9 cellular contexts compared by ENCODE assay signal in genomic region chr9:3331801-3332200, GRCh38.
DNase-seq lines count a peak whose midpoint lies in the region; ATAC-seq and TF ChIP-seq lines count a peak whose summit lies in the region.
"Had no signal": no experiment of that assay in that cellular context is flagged by ENCODE, and none has a peak within 500 bp of the region (broad histone marks: within the 10 kb centered on the region; RNA-seq: fewer than 3 reads in every experiment).

No MANE protein-coding gene starts in this region.

- 80 to 83% (median 81%) methylated on average over 2 of the region's 2 CpGs for WGBS in ovary, 3 donors

- no peak for TF ChIP-seq POLR2A in ovary (IDR thresholded peaks at IDR 0.05)

- H3K4me3 ChIP-seq in WERI-Rb-1 (ENCODE audit: low read depth, low read length) (no peak overlapping the region), lower lobe of right lung (no peak overlapping the region), ovary (no peak overlapping the region)

- ATAC-seq in lower lobe of right lung: no peak

- no peaks in the 10 kb centered on the region for H3K36me3 ChIP-seq in WERI-Rb-1
- H3K36me3 ChIP-seq in lower lobe of right lung: no peaks in the 10 kb centered on the region
- H3K36me3 ChIP-seq in ovary: no peaks in the 10 kb centered on the region

- TF ChIP-seq CTCF in HFFc6 (IDR thresholded peaks at IDR 0.05) (peak; percentile 33), WERI-Rb-1 (IDR thresholded peaks at IDR 0.05; ENCODE audit: low read depth, low read length) (peak; percentile 46), lower lobe of right lung (IDR thresholded peaks at IDR 0.05) (peak; percentile 13), ovary (IDR thresholded peaks at IDR 0.05) (no peak)

- DNase-seq in NCI-H146 (lab: John Stamatoyannopoulos, UW) (peak; percentile 15), NCI-H146 treated with DMSO at 0.1 percent for 48 hours (lab: John Stamatoyannopoulos, UW; ENCODE audit: unreplicated experiment) (no peak), HFFc6 (no peak), WERI-Rb-1 (no peak), lower lobe of right lung (no peak), NCI-H774 (lab: John Stamatoyannopoulos, UW) (no peak), ovary (no peak), DMS153 (lab: John Stamatoyannopoulos, UW) (no peak)
- DNase-seq: NCI-H2227 treated with DMSO at 0.1 percent for 48 hours had no signal

- H3K4me1 ChIP-seq in lower lobe of right lung (peaks cover 12% of the 10 kb centered on the region), ovary (ENCODE audit: insufficient read depth) (no peaks in the 10 kb centered on the region)

- intact Hi-C loops in lower lobe of right lung (cut with DNase I): no loop called here
- intact Hi-C loops in ovary (cut with DNase I): no loop called here

- no peak overlapping the region for H3K27ac ChIP-seq in WERI-Rb-1
- no peak overlapping the region for H3K27ac ChIP-seq in lower lobe of right lung
- no peak overlapping the region for H3K27ac ChIP-seq in ovary

- no peak for TF ChIP-seq EP300 in ovary (IDR thresholded peaks at IDR 0.05)

- H3K27me3 Mint-ChIP-seq in HFFc6 (ENCODE audit: insufficient read depth): peaks cover 1% of the 10 kb centered on the region; the same call in 1 of the 2 replicates

- H3K27ac Mint-ChIP-seq in HFFc6: no peak overlapping the region

- H3K9me3 Mint-ChIP-seq in HFFc6: no peaks in the 10 kb centered on the region

- H3K36me3 Mint-ChIP-seq in HFFc6 (ENCODE audit: low read depth): no peaks in the 10 kb centered on the region

- no peak overlapping the region for H3K4me3 Mint-ChIP-seq in HFFc6

- H3K9me3 ChIP-seq in WERI-Rb-1 (ENCODE audit: severe bottlenecking) (no peaks in the 10 kb centered on the region), lower lobe of right lung (no peaks in the 10 kb centered on the region), ovary (no peaks in the 10 kb centered on the region)

- H3K4me1 Mint-ChIP-seq in HFFc6 (ENCODE audit: low read depth): peaks cover 10% of the 10 kb centered on the region; the same call in 1 of the 2 replicates

- H3K27me3 ChIP-seq in WERI-Rb-1 (ENCODE audit: insufficient read depth, low read depth, severe bottlenecking) (no peaks in the 10 kb centered on the region), lower lobe of right lung (ENCODE audit: low read depth) (no peaks in the 10 kb centered on the region), ovary (no peaks in the 10 kb centered on the region)

Comparison
In these comparisons a context has a peak if more than half of its experiments do, and no peak if none do; other contexts are left out.
1. CTCF ChIP-seq: peak in HFFc6 (single experiment), WERI-Rb-1 (single experiment) and lower lobe of right lung (single experiment); none in ovary (0 of 3).